15 cellular contexts compared by ENCODE assay signal in the genomic region with DNA sequence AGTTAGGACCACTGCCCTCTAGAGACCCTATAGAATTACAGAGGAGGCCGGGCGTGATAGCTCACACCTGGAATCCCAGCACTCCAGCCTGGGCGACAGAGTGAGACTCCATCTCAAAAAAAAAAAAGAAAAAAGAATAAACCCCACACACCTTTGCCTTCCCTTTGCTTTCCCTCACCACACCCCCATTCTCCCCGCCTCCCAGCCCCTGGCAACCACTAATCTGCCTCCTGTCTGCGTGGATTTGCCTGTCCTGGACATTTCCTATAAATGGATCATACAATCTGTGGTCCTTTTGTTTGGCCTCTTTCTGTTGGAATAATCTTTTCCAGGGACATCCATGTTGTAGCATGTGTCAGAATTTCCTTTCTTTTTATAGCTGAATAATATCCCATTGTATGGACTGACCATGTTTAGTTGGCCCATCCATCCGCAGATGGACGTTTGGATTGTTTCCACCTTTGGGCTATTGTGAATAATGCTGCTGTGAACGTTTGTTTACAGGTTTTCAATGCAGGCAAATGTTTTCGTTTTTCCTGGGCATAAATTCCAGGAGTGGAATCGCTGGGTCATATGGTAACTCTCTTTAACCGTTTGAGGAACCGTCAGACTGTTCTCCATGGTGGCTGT. TPM values are rescaled to one million over a fixed set of nuclear protein-coding genes. Genes with fewer than 3 reads are reported as not detected.
DNase-seq lines count a peak whose midpoint lies in the region; ATAC-seq and TF ChIP-seq lines count a peak whose summit lies in the region.
"Had no signal": no experiment of that assay in that cellular context is flagged by ENCODE, and none has a peak within 500 bp of the region (broad histone marks: within the 10 kb centered on the region; RNA-seq: fewer than 3 reads in every experiment).

No MANE protein-coding gene starts in this region.

- no peak for TF ChIP-seq CTCF in sigmoid colon (IDR thresholded peaks at IDR 0.05)

- H3K36me3 Mint-ChIP-seq in activated CD4-positive, alpha-beta T cell treated with anti-CD3 and anti-CD28 coated beads, Interleukin-2, amount 10 ng/mL, durations not matched to agents 24 days and 14 days (ENCODE audit: low read depth) = peaks cover 33% of the 10 kb centered on the region
- peaks cover 37% of the 10 kb centered on the region for H3K36me3 Mint-ChIP-seq in activated CD4-positive, alpha-beta memory T cell treated with anti-CD3 and anti-CD28 coated beads, Interleukin-2, amount 10 ng/mL, durations not matched to agents 7 days and 5 days (ENCODE audit: low read depth)

- intact Hi-C loops in activated CD4-positive, alpha-beta T cell treated with anti-CD3 and anti-CD28 coated beads, Interleukin-2, amount 10 ng/mL, durations not matched to agents 24 days and 14 days (cut with micrococcal nuclease) = no loop called here
- intact Hi-C loops in sigmoid colon (cut with DNase I) = no loop called here

- no peaks in the 10 kb centered on the region for H3K9me3 Mint-ChIP-seq in activated CD4-positive, alpha-beta T cell treated with anti-CD3 and anti-CD28 coated beads, Interleukin-2, amount 10 ng/mL, durations not matched to agents 24 days and 14 days
- no peaks in the 10 kb centered on the region for H3K9me3 Mint-ChIP-seq in activated CD4-positive, alpha-beta memory T cell treated with anti-CD3 and anti-CD28 coated beads, Interleukin-2, amount 10 ng/mL, durations not matched to agents 7 days and 5 days
- H3K9me3 Mint-ChIP-seq: neural crest cell had no signal

- no peaks in the 10 kb centered on the region for H3K27me3 ChIP-seq in sigmoid colon
- H3K27me3 ChIP-seq: tibial nerve had no signal

- H3K4me3 ChIP-seq in sigmoid colon = no peak overlapping the region
- H3K4me3 ChIP-seq: tibial nerve had no signal

- CTCF ChIA-PET in activated CD4-positive, alpha-beta memory T cell treated with anti-CD3 and anti-CD28 coated beads, Interleukin-2, amount 10 ng/mL, durations not matched to agents 7 days and 5 days (lab: Charles Lee) = interaction anchor here (0.6 to 2.2 kb wide), 3 partner anchors 14 to 73 kb away, joined by 3 to 13 read pairs (median 5); partner anchors contain the start of genes IER2 and STX10

- peak overlapping the region; percentile 98 for H3K27ac Mint-ChIP-seq in activated CD4-positive, alpha-beta T cell treated with anti-CD3 and anti-CD28 coated beads, Interleukin-2, amount 10 ng/mL, durations not matched to agents 24 days and 14 days
- H3K27ac Mint-ChIP-seq in activated CD4-positive, alpha-beta memory T cell treated with anti-CD3 and anti-CD28 coated beads, Interleukin-2, amount 10 ng/mL, durations not matched to agents 7 days and 5 days = peak overlapping the region; percentile 91

- peaks cover 0 to 27% (median 9%) of the 10 kb centered on the region in 4 donors for H3K4me1 ChIP-seq in sigmoid colon

- H3K36me3 ChIP-seq in sigmoid colon = peaks cover 0 to 34% (median 23%) of the 10 kb centered on the region in 4 donors

- TF ChIP-seq POLR2A in sigmoid colon (IDR thresholded peaks at IDR 0.05) = no peak

- H3K27me3 Mint-ChIP-seq in activated CD4-positive, alpha-beta T cell treated with anti-CD3 and anti-CD28 coated beads, Interleukin-2, amount 10 ng/mL, durations not matched to agents 24 days and 14 days = no peaks in the 10 kb centered on the region
- no peaks in the 10 kb centered on the region for H3K27me3 Mint-ChIP-seq in activated CD4-positive, alpha-beta memory T cell treated with anti-CD3 and anti-CD28 coated beads, Interleukin-2, amount 10 ng/mL, durations not matched to agents 7 days and 5 days

- TF ChIP-seq EP300 in sigmoid colon (IDR thresholded peaks at IDR 0.05) = no peak

- H3K9me3 ChIP-seq in sigmoid colon = no peaks in the 10 kb centered on the region
- H3K9me3 ChIP-seq: tibial nerve had no signal

- no peak for ATAC-seq in GM21381 (IDR thresholded peaks at IDR 0.05; ENCODE audit: unreplicated experiment)
- ATAC-seq: Panc1 had no signal

- H3K4me3 Mint-ChIP-seq in activated CD4-positive, alpha-beta T cell treated with anti-CD3 and anti-CD28 coated beads, Interleukin-2, amount 10 ng/mL, durations not matched to agents 24 days and 14 days = peak overlapping the region; percentile 85
- no peak overlapping the region for H3K4me3 Mint-ChIP-seq in activated CD4-positive, alpha-beta memory T cell treated with anti-CD3 and anti-CD28 coated beads, Interleukin-2, amount 10 ng/mL, durations not matched to agents 7 days and 5 days
- H3K4me3 Mint-ChIP-seq: neural crest cell had no signal

- DNase-seq in activated CD4-positive, alpha-beta T cell treated with anti-CD3 and anti-CD28 coated beads, Interleukin-2, amount 10 ng/mL, durations not matched to agents 24 days and 14 days = no peak
- DNase-seq in activated CD4-positive, alpha-beta T cell treated with anti-CD3 and anti-CD28 coated beads, Interleukin-2, amount 50 U/mL, for 4 hours = no peak
- DNase-seq in activated CD4-positive, alpha-beta memory T cell treated with anti-CD3 and anti-CD28 coated beads, Interleukin-2, amount 10 ng/mL, durations not matched to agents 7 days and 5 days = no peak
- peak; percentile 80 for DNase-seq in globus pallidus (ENCODE audit: low spot score)
- no peak for DNase-seq in sigmoid colon
- DNase-seq in mucosa of gallbladder (ENCODE audit: low spot score) = no peak
- DNase-seq in stimulated activated CD4-positive, alpha-beta T cell treated with anti-CD3 and anti-CD28 coated beads, Interleukin-1b, Interleukin-23, amount 100 ng/mL, for 48 hours = no peak
- DNase-seq: NCI-H510A, small intestine, T-helper 9 cell had no signal

- peak overlapping the region; percentile 1 to 60 (median 20) for H3K27ac ChIP-seq in sigmoid colon
- H3K27ac ChIP-seq: tibial nerve had no signal

- POLR2A ChIA-PET in activated CD4-positive, alpha-beta memory T cell treated with anti-CD3 and anti-CD28 coated beads, Interleukin-2, amount 10 ng/mL, durations not matched to agents 7 days and 5 days (lab: Charles Lee) = interaction anchor here (0.9 to 5.1 kb wide), 9 partner anchors 8 to 35 kb away, joined by 3 to 65 read pairs (median 12); partner anchors contain the start of genes IER2, NACC1, STX10 and TRMT1

- H3K4me1 Mint-ChIP-seq in activated CD4-positive, alpha-beta T cell treated with anti-CD3 and anti-CD28 coated beads, Interleukin-2, amount 10 ng/mL, durations not matched to agents 24 days and 14 days = peaks cover 33% of the 10 kb centered on the region
- H3K4me1 Mint-ChIP-seq in activated CD4-positive, alpha-beta memory T cell treated with anti-CD3 and anti-CD28 coated beads, Interleukin-2, amount 10 ng/mL, durations not matched to agents 7 days and 5 days = peaks cover 39% of the 10 kb centered on the region

- 83% methylated on average over 12 of the region's 12 CpGs for WGBS in sigmoid colon, 2 donors

RNA-seq across cellular contexts. Expression of gene NACC1, which starts 15.3 kb away (rescaled TPM):
- total RNA-seq in activated CD4-positive, alpha-beta T cell treated with anti-CD3 and anti-CD28 coated beads, Interleukin-2, amount 10 ng/mL, durations not matched to agents 24 days and 14 days = 118 and 121 TPM in 2 replicates
- total RNA-seq in activated CD4-positive, alpha-beta memory T cell treated with anti-CD3 and anti-CD28 coated beads, Interleukin-2, amount 10 ng/mL, durations not matched to agents 7 days and 5 days = 10 to 100 TPM; 74.5 to 82.2 TPM
- total RNA-seq in sigmoid colon (10 to 100 TPM in 3 of 4 donors, 1 to 10 TPM in 1; 8.1 to 20.5 (median 17.3) TPM), mucosa of gallbladder (72.0 TPM)
- 10 to 100 TPM; 15.0 to 67.2 (median 26.4) TPM for polyA plus RNA-seq in sigmoid colon

RNA-seq across cellular contexts. Expression of gene TRMT1, which starts 16.8 kb away (rescaled TPM):
- 153 and 155 TPM in 2 replicates for total RNA-seq in activated CD4-positive, alpha-beta T cell treated with anti-CD3 and anti-CD28 coated beads, Interleukin-2, amount 10 ng/mL, durations not matched to agents 24 days and 14 days
- 10 to 100 TPM; 29.4 to 29.7 TPM for total RNA-seq in activated CD4-positive, alpha-beta memory T cell treated with anti-CD3 and anti-CD28 coated beads, Interleukin-2, amount 10 ng/mL, durations not matched to agents 7 days and 5 days
- 10 to 100 TPM; 17.4 to 25.8 (median 21.9) TPM for total RNA-seq in sigmoid colon
- polyA plus RNA-seq in sigmoid colon = 10 to 100 TPM in 2 of 3 donors, 1 to 10 TPM in 1; 6.7 to 48.6 (median 10.2) TPM
- total RNA-seq in mucosa of gallbladder = 35.0 TPM

RNA-seq across cellular contexts. Expression of gene STX10, which starts 16.8 kb away (rescaled TPM):
- total RNA-seq in activated CD4-positive, alpha-beta T cell treated with anti-CD3 and anti-CD28 coated beads, Interleukin-2, amount 10 ng/mL, durations not matched to agents 24 days and 14 days = 66.2 and 73.5 TPM in 2 replicates
- 10 to 100 TPM; 69.0 to 72.2 TPM for total RNA-seq in activated CD4-positive, alpha-beta memory T cell treated with anti-CD3 and anti-CD28 coated beads, Interleukin-2, amount 10 ng/mL, durations not matched to agents 7 days and 5 days
- 10 to 100 TPM; 65.3 to 87.0 (median 76.8) TPM for total RNA-seq in sigmoid colon
- 100 to 1,000 TPM in 1 of 3 donors, 10 to 100 TPM in 2; 63.1 to 127 (median 64.0) TPM for polyA plus RNA-seq in sigmoid colon
- total RNA-seq in mucosa of gallbladder = 57.7 TPM

RNA-seq across cellular contexts. Expression of gene IER2, which starts 16.9 kb away (rescaled TPM):
- 161 TPM in 2 replicates for total RNA-seq in activated CD4-positive, alpha-beta T cell treated with anti-CD3 and anti-CD28 coated beads, Interleukin-2, amount 10 ng/mL, durations not matched to agents 24 days and 14 days
- 100 to 1,000 TPM; 231 to 234 TPM for total RNA-seq in activated CD4-positive, alpha-beta memory T cell treated with anti-CD3 and anti-CD28 coated beads, Interleukin-2, amount 10 ng/mL, durations not matched to agents 7 days and 5 days
- total RNA-seq in sigmoid colon = 100 to 1,000 TPM in 2 of 4 donors, 10 to 100 TPM in 2; 30.3 to 215 (median 85.6) TPM
- polyA plus RNA-seq in sigmoid colon = 100 to 1,000 TPM in 2 of 3 donors, 10 to 100 TPM in 1; 62.9 to 163 (median 138) TPM
- total RNA-seq in mucosa of gallbladder = 103 TPM

RNA-seq across cellular contexts. Expression of gene LYL1, which starts 30.7 kb away (rescaled TPM):
- 2.1 and 2.4 TPM in 2 replicates for total RNA-seq in activated CD4-positive, alpha-beta T cell treated with anti-CD3 and anti-CD28 coated beads, Interleukin-2, amount 10 ng/mL, durations not matched to agents 24 days and 14 days
- 1 to 10 TPM; 5.7 to 6.2 TPM for total RNA-seq in activated CD4-positive, alpha-beta memory T cell treated with anti-CD3 and anti-CD28 coated beads, Interleukin-2, amount 10 ng/mL, durations not matched to agents 7 days and 5 days
- total RNA-seq in sigmoid colon (10 to 100 TPM; 13.0 to 17.8 (median 15.2) TPM), mucosa of gallbladder (11.7 TPM)
- polyA plus RNA-seq in sigmoid colon = 10 to 100 TPM in 1 of 3 donors, 1 to 10 TPM in 2; 3.0 to 18.4 (median 3.7) TPM
- total RNA-seq: A673 had no signal
